Comparison of ENCODE assay signal across 1 cellular context in the genomic region with DNA sequence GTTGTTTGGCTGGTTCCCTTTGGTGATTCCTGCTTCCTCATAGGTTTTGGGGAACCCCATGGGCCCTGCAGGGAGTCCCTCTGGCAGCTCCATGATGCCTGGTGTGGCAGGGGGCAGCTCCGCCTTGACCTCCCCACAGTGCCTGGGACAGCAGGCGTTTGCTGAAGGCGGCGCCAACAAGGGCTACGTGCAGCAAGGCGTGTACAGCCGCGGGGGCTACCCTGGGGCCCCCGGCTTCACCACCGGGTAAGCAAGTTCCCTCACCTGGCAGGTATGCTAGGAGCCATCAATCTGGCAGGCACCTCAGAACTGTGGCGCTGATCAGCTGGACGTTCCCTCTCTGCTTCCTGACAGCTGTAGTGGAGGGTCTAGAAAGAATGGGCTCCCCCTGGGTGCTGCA.
TF ChIP-seq lines count a peak whose summit lies in the region.

No MANE protein-coding gene starts in this region.

TF ChIP-seq in endothelial cell of umbilical vein, 7 proteins besides CTCF, POLR2A, EP300 and RAD21:
- TF ChIP-seq MYC (IDR thresholded peaks at IDR 0.05; ENCODE audit: low read depth, low read length) (no peak), GATA2 (IDR thresholded peaks at IDR 0.05; ENCODE audit: insufficient read depth, insufficient read length, low read depth, low read length) (no peak), FOS (IDR thresholded peaks at IDR 0.05; ENCODE audit: borderline replicate concordance, insufficient read depth, low read length) (no peak), POLR2AphosphoS5 (IDR thresholded peaks at IDR 0.05; ENCODE audit: insufficient read depth, low read depth, low read length) (no peak), EZH2 (IDR thresholded peaks at IDR 0.05; ENCODE audit: borderline replicate concordance, low read depth, low read length, severe bottlenecking) (no peak), JUN (IDR thresholded peaks at IDR 0.05; ENCODE audit: borderline replicate concordance, insufficient read depth, insufficient read length, low read depth) (no peak)
- TF ChIP-seq, protein P1, sequence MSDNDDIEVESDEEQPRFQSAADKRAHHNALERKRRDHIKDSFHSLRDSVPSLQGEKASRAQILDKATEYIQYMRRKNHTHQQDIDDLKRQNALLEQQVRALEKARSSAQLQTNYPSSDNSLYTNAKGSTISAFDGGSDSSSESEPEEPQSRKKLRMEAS (IDR thresholded peaks at IDR 0.05; ENCODE audit: insufficient read depth, insufficient read length) = no peak
